In the genomic region with DNA sequence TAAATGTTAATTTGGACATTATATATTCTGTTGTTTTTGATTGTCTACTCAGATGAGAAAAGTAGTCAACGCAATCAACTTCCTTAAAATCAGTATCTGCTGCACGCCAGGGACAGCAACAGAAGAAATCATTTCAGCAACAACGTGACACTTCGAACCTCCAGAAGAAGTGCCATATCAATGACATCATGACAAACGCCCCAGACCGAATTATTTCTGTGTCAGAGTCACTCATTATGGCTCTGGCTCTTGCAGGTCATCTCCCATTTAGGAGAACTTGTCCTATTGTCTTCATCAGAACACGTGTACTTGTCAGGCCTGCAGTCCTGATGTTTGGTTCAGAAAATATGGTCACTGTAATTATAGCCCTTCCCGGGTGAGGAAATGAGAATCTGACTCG, we compare ENCODE assay signal across 28 cellular contexts.
A peak's percentile ranks its signal among the peaks of the same experiment; 100 is the strongest.
DNase-seq lines count a peak whose midpoint lies in the region; ATAC-seq, FAIRE-seq and TF ChIP-seq lines count a peak whose summit lies in the region.
"Had no signal": no experiment of that assay in that cellular context is flagged by ENCODE, and none has a peak within 500 bp of the region (broad histone marks: within the 10 kb centered on the region; RNA-seq: fewer than 3 reads in every experiment).

No MANE protein-coding gene starts in this region.

- ATAC-seq in HepG2 (no peak), right lobe of liver (no peak), activated B cell treated with CpG ODN at 0.5 μM for 24 hours (ENCODE audit: low read depth) (no peak), GM23338 (no peak)
- ATAC-seq: right cardiac atrium, Right ventricle myocardium inferior had no signal

- H3K36me3 ChIP-seq in HepG2 (replicated peaks in 1 of 2; ENCODE audit: control insufficient read depth in 1 of 2, insufficient read depth in 2 of 2, low read length in 2 of 2) (no peaks in the 10 kb centered on the region), right lobe of liver (no peaks in the 10 kb centered on the region), GM23338 (ENCODE audit: insufficient read depth) (no peaks in the 10 kb centered on the region)
- H3K36me3 ChIP-seq: ascending aorta, ovary, thoracic aorta, vagina had no signal

- intact Hi-C loops in HepG2 (cut with micrococcal nuclease; ENCODE audit: unreplicated experiment) = no loop called here
- intact Hi-C loops in right lobe of liver (cut with DNase I) = no loop called here
- intact Hi-C loops in activated B cell treated with CpG ODN at 0.5 μM for 24 hours (cut with micrococcal nuclease) = no loop called here
- intact Hi-C loops in MCF 10A (cut with micrococcal nuclease) = no loop called here

- BruUV-seq in HepG2 (replicated peaks; lab: Mats Ljungman, UMichigan) (no TSS peak), MCF 10A (replicated peaks; lab: Mats Ljungman, UMichigan) (no TSS peak)

- H3K9me3 ChIP-seq in HepG2 (ENCODE audit: low read length) (no peaks in the 10 kb centered on the region), right lobe of liver (no peaks in the 10 kb centered on the region)
- H3K9me3 ChIP-seq: ascending aorta, ovary, thoracic aorta, vagina had no signal

- H3K9me2 ChIP-seq in GM23338 (ENCODE audit: insufficient read depth) = no peaks in the 10 kb centered on the region

- H3K4me3 ChIP-seq in HepG2 (replicated peaks in 1 of 3; ENCODE audit: insufficient read depth in 1 of 3, low read depth in 2 of 3, low read length in 3 of 3) = no peak overlapping the region
- no peak overlapping the region for H3K4me3 ChIP-seq in right lobe of liver
- H3K4me3 ChIP-seq in GM23338 = no peak overlapping the region
- H3K4me3 ChIP-seq: ascending aorta, GM23248, ovary, thoracic aorta, vagina had no signal

- FAIRE-seq in HepG2 (lab: Jason Lieb, UNC) = no peak
- FAIRE-seq: GM18507 had no signal

- no peak overlapping the region for H3K9ac ChIP-seq in HepG2 (ENCODE audit: insufficient read depth, low read depth, low read length)
- H3K9ac ChIP-seq: GM23248 had no signal

- H3K27me3 Mint-ChIP-seq in activated B cell treated with CpG ODN at 0.5 μM for 24 hours = no peaks in the 10 kb centered on the region
- peaks cover 2% of the 10 kb centered on the region for H3K27me3 Mint-ChIP-seq in GM23338 (ENCODE audit: insufficient read depth, low read depth, poor library complexity)
- peaks cover 17% of the 10 kb centered on the region for H3K27me3 Mint-ChIP-seq in MCF 10A (ENCODE audit: insufficient read depth, unreplicated experiment)

- H3K4me1 ChIP-seq in HepG2 (ENCODE audit: insufficient read depth, low read length) (no peaks in the 10 kb centered on the region), right lobe of liver (no peaks in the 10 kb centered on the region), GM23338 (ENCODE audit: insufficient read depth) (no peaks in the 10 kb centered on the region; the same call in 1 of the 2 replicates)
- H3K4me1 ChIP-seq: ascending aorta had no signal

- H3K79me2 ChIP-seq in HepG2 (ENCODE audit: insufficient read depth, low read length) (no peaks in the 10 kb centered on the region), GM23338 (replicated peaks; ENCODE audit: insufficient read depth) (no peaks in the 10 kb centered on the region)

- no peak for TF ChIP-seq RAD21 in HepG2 (CRISPR knock-in tag; IDR thresholded peaks at IDR 0.05)

- no peak overlapping the region for H3K4me2 ChIP-seq in HepG2 (ENCODE audit: low read depth, low read length)
- no peak overlapping the region for H3K4me2 ChIP-seq in GM23338

- DNase-seq in HepG2 (ENCODE audit: low spot score) (no peak), right lobe of liver (no peak), NAMALWA (ENCODE audit: low spot score) (peak; percentile 51), activated B cell treated with CpG ODN at 0.5 μM for 24 hours (no peak), ecto neural progenitor cell (ENCODE audit: low spot score) (no peak), GM23338 (ENCODE audit: low spot score) (no peak), MCF 10A (ENCODE audit: unreplicated experiment) (no peak)
- DNase-seq: activated CD4-positive, alpha-beta memory T cell treated with anti-CD3 and anti-CD28 coated beads, Interleukin-2, amount 10 ng/mL, durations not matched to agents 7 days and 5 days; activated CD4-positive, CD25-positive, alpha-beta regulatory T cell; CD4-positive, alpha-beta memory T cell; cortex of kidney; GDM1; GM23248; midbrain; NCI-H1105; OCI-M1; ovary; right cardiac atrium; stimulated activated naive CD4-positive, alpha-beta T cell treated with Interleukin-2 at 50 U/mL for 16 hours; T-helper 9 cell had no signal

- 14% methylated on average over 9 of the region's 9 CpGs for WGBS in HepG2 (ENCODE audit: low lambda C conversion rate)
- WGBS in right lobe of liver (ENCODE audit: insufficient coverage, low coverage, low lambda C conversion rate, missing lambda C conversion rate) = 52% methylated on average over 9 of the region's 9 CpGs

- CTCF ChIA-PET in HepG2 (lab: Yijun Ruan, JAX; ENCODE audit: low intra/inter-chr PET ratio, low total read pairs) (no interaction called here), activated B cell treated with CpG ODN at 0.5 μM for 24 hours (lab: Charles Lee) (no interaction called here), MCF 10A (lab: Yijun Ruan, JAX) (no interaction called here)

- POLR2A ChIA-PET in HepG2 (lab: Yijun Ruan, JAX) (no interaction called here), activated B cell treated with CpG ODN at 0.5 μM for 24 hours (lab: Charles Lee) (no interaction called here), MCF 10A (lab: Yijun Ruan, JAX) (no interaction called here)

- TF ChIP-seq EP300 in HepG2 (IDR thresholded peaks at IDR 0.05; ENCODE audit: low read depth in 2 of 2, low read length in 2 of 2) = no peak
- TF ChIP-seq EP300 in HepG2 (CRISPR knock-in tag; IDR thresholded peaks at IDR 0.05; ENCODE audit: borderline replicate concordance) = no peak

- H3K4me3 Mint-ChIP-seq in activated B cell treated with CpG ODN at 0.5 μM for 24 hours (peak overlapping the region; percentile 16), GM23338 (no peak overlapping the region), MCF 10A (ENCODE audit: unreplicated experiment) (no peak overlapping the region)
- H3K4me3 Mint-ChIP-seq: activated CD4-positive, alpha-beta memory T cell treated with anti-CD3 and anti-CD28 coated beads, Interleukin-2, amount 10 ng/mL, durations not matched to agents 7 days and 5 days; activated naive CD8-positive, alpha-beta T cell; CD4-positive, alpha-beta memory T cell; nephron had no signal

- H2AFZ ChIP-seq in HepG2 (ENCODE audit: low read length) (no peak overlapping the region), GM23338 (no peak overlapping the region)
- H2AFZ ChIP-seq: GM23248 had no signal

- H3K9me3 Mint-ChIP-seq in activated B cell treated with CpG ODN at 0.5 μM for 24 hours = peaks cover 2% of the 10 kb centered on the region
- H3K9me3 Mint-ChIP-seq in GM23338 = no peaks in the 10 kb centered on the region
- H3K9me3 Mint-ChIP-seq in MCF 10A (ENCODE audit: unreplicated experiment) = no peaks in the 10 kb centered on the region
- H3K9me3 Mint-ChIP-seq: activated CD4-positive, alpha-beta memory T cell treated with anti-CD3 and anti-CD28 coated beads, Interleukin-2, amount 10 ng/mL, durations not matched to agents 7 days and 5 days; activated T-helper 2 cell treated with anti-CD3 and anti-CD28 coated beads, Interferon-gamma antibody, Interleukin-2, Interleukin-4, amounts not matched to agents 10 μg/mL and 5 μg/mL and 100 μg/mL, durations not matched to agents 14 hours and 24 hours and 36 hours; CD4-positive, alpha-beta memory T cell; nephron had no signal

- in situ Hi-C loops in HepG2 (cut with HindIII; ENCODE audit: extremely low pct_ligation_motif_present, low pct_unique_long_range_greater_than_20kb) = no loop called here

- no peaks in the 10 kb centered on the region for H3F3A ChIP-seq in GM23338 (replicated peaks; ENCODE audit: low read depth)

- no peak overlapping the region for H3K27ac Mint-ChIP-seq in activated B cell treated with CpG ODN at 0.5 μM for 24 hours
- no peak overlapping the region for H3K27ac Mint-ChIP-seq in GM23338
- no peak overlapping the region for H3K27ac Mint-ChIP-seq in MCF 10A (ENCODE audit: low read depth, unreplicated experiment)
- H3K27ac Mint-ChIP-seq: activated CD4-positive, alpha-beta memory T cell treated with anti-CD3 and anti-CD28 coated beads, Interleukin-2, amount 10 ng/mL, durations not matched to agents 7 days and 5 days; activated naive CD8-positive, alpha-beta T cell; activated T-helper 2 cell treated with anti-CD3 and anti-CD28 coated beads, Interferon-gamma antibody, Interleukin-2, Interleukin-4, amounts not matched to agents 10 μg/mL and 5 μg/mL and 100 μg/mL, durations not matched to agents 14 hours and 24 hours and 36 hours; CD4-positive, alpha-beta memory T cell; nephron had no signal

- H3K27ac ChIP-seq in HepG2 (ENCODE audit: extremely low read length, insufficient read depth, low read length) (no peak overlapping the region), right lobe of liver (no peak overlapping the region), GM23338 (ENCODE audit: low read depth) (no peak overlapping the region)
- H3K27ac ChIP-seq: ascending aorta, GM23248, ovary, thoracic aorta, vagina had no signal

- H3K36me3 Mint-ChIP-seq in activated B cell treated with CpG ODN at 0.5 μM for 24 hours (ENCODE audit: low read depth) (no peaks in the 10 kb centered on the region), GM23338 (ENCODE audit: low read depth) (no peaks in the 10 kb centered on the region; the same call in 2 of the 3 replicates), MCF 10A (ENCODE audit: insufficient read depth, unreplicated experiment) (no peaks in the 10 kb centered on the region)
- H3K36me3 Mint-ChIP-seq: activated naive CD8-positive, alpha-beta T cell; CD4-positive, alpha-beta memory T cell had no signal

- no peaks in the 10 kb centered on the region for H4K20me1 ChIP-seq in HepG2 (ENCODE audit: insufficient read depth, low read length)
- no peaks in the 10 kb centered on the region for H4K20me1 ChIP-seq in GM23338 (replicated peaks; ENCODE audit: insufficient read depth)

- TF ChIP-seq CTCF in HepG2 (CRISPR knock-in tag; IDR thresholded peaks at IDR 0.05) (no peak), right lobe of liver (IDR thresholded peaks at IDR 0.05) (no peak), activated B cell treated with CpG ODN at 0.5 μM for 24 hours (IDR thresholded peaks at IDR 0.05) (no peak), GM23338 (conservative IDR thresholded peaks at IDR 0.05; ENCODE audit: low read depth in 2 of 2) (no peak), MCF 10A (IDR thresholded peaks at IDR 0.05; ENCODE audit: unreplicated experiment) (no peak)

- no peak for TF ChIP-seq POLR2A in HepG2 (IDR thresholded peaks at IDR 0.05; ENCODE audit: insufficient read depth in 1 of 2, low read depth in 2 of 2, low read length in 2 of 2)
- no peak for TF ChIP-seq POLR2A in right lobe of liver (IDR thresholded peaks at IDR 0.05)

- H3K27me3 ChIP-seq in HepG2 (ENCODE audit: control insufficient read depth in 1 of 2, insufficient read depth in 2 of 2, low read length in 2 of 2) (peaks cover 2 to 11% of the 10 kb centered on the region in 2 experiments; a peak in 3 of 5 replicates), right lobe of liver (no peaks in the 10 kb centered on the region), GM23338 (ENCODE audit: insufficient read depth) (no peaks in the 10 kb centered on the region)
- H3K27me3 ChIP-seq: ascending aorta, ovary, vagina had no signal

- H3K4me1 Mint-ChIP-seq in activated B cell treated with CpG ODN at 0.5 μM for 24 hours = peaks cover 54% of the 10 kb centered on the region
- peaks cover 9% of the 10 kb centered on the region for H3K4me1 Mint-ChIP-seq in GM23338
- peaks cover 6% of the 10 kb centered on the region for H3K4me1 Mint-ChIP-seq in MCF 10A (ENCODE audit: insufficient read depth, unreplicated experiment)
- H3K4me1 Mint-ChIP-seq: activated CD4-positive, alpha-beta memory T cell treated with anti-CD3 and anti-CD28 coated beads, Interleukin-2, amount 10 ng/mL, durations not matched to agents 7 days and 5 days; CD4-positive, alpha-beta memory T cell had no signal
